Comparison of ENCODE assay signal across 10 cellular contexts in the genomic region with DNA sequence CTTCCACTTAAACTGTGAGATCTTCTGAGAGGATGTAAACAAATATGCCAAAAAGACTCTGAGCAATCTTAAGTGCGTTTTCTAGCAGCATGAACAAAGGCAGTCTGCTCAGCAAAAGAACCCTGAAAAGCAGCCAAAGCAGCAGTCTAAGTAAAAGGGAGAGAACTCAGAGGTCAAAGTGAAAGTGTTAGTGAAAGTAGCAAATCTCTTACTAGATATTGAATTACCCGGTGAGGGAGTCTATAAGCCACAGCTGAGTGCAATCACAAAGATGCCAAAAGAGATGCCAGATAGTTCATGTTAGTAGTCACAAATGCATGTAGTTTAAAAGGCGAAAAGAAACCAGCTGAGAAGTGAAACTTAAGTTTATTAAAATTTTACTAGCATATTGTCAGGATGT. TPM values are rescaled to one million over a fixed set of nuclear protein-coding genes. Genes with fewer than 3 reads are reported as not detected.
DNase-seq lines count a peak whose midpoint lies in the region; ATAC-seq and TF ChIP-seq lines count a peak whose summit lies in the region.
"Had no signal": no experiment of that assay in that cellular context is flagged by ENCODE, and none has a peak within 500 bp of the region (broad histone marks: within the 10 kb centered on the region; RNA-seq: fewer than 3 reads in every experiment).

No MANE protein-coding gene starts in this region.

- no peak overlapping the region for H4K12ac ChIP-seq in trophoblast cell (ENCODE audit: low read depth, low read length)

- H3K36me3 Mint-ChIP-seq in MCF 10A (ENCODE audit: insufficient read depth, unreplicated experiment) (peaks cover 10% of the 10 kb centered on the region), CD14-positive monocyte (no peaks in the 10 kb centered on the region)
- H3K36me3 Mint-ChIP-seq in activated T-helper 17 cell treated with anti-CD3 and anti-CD28 coated beads, Interleukin-2, amount 50 U/mL, for 72 hours (ENCODE audit: low read depth), result no peaks in the 10 kb centered on the region

- H3K4me1 Mint-ChIP-seq in MCF 10A (ENCODE audit: insufficient read depth, unreplicated experiment) (peaks cover 18% of the 10 kb centered on the region), CD14-positive monocyte (peaks cover 3% of the 10 kb centered on the region)
- H3K4me1 Mint-ChIP-seq in activated T-helper 17 cell treated with anti-CD3 and anti-CD28 coated beads, Interleukin-2, amount 50 U/mL, for 72 hours, result no peaks in the 10 kb centered on the region

- H3K27ac Mint-ChIP-seq in MCF 10A (ENCODE audit: low read depth, unreplicated experiment) (no peak overlapping the region), CD14-positive monocyte (no peak overlapping the region)
- H3K27ac Mint-ChIP-seq in activated T-helper 17 cell treated with anti-CD3 and anti-CD28 coated beads, Interleukin-2, amount 50 U/mL, for 72 hours, result no peak overlapping the region

- H3K18ac ChIP-seq in trophoblast cell (ENCODE audit: low read length), result no peak overlapping the region

- H3K9me3 ChIP-seq in breast epithelium, result no peaks in the 10 kb centered on the region
- H3K9me3 ChIP-seq in trophoblast cell (ENCODE audit: insufficient read depth, low read depth, low read length), result no peaks in the 10 kb centered on the region

- no peak overlapping the region for H2BK5ac ChIP-seq in trophoblast cell (ENCODE audit: low read depth, low read length, poor library complexity)

- no peak for TF ChIP-seq CTCF in MCF 10A (IDR thresholded peaks at IDR 0.05; ENCODE audit: unreplicated experiment)
- TF ChIP-seq CTCF in breast epithelium (IDR thresholded peaks at IDR 0.05), result no peak
- TF ChIP-seq CTCF in CD14-positive monocyte (IDR thresholded peaks at IDR 0.05), result no peak

- no peak overlapping the region for H4K8ac ChIP-seq in trophoblast cell (ENCODE audit: low read depth, low read length)

- H3K36me3 ChIP-seq in breast epithelium (no peaks in the 10 kb centered on the region), trophoblast cell (ENCODE audit: control insufficient read depth in 1 of 2, insufficient read depth in 2 of 2, low read length in 2 of 2) (no peaks in the 10 kb centered on the region)

- H3K27ac ChIP-seq in breast epithelium (no peak overlapping the region), trophoblast cell (ENCODE audit: low read depth, low read length) (no peak overlapping the region)
- H3K27ac ChIP-seq: VCaP had no signal

- H3K9me3 Mint-ChIP-seq in MCF 10A (ENCODE audit: unreplicated experiment), result no peaks in the 10 kb centered on the region
- H3K9me3 Mint-ChIP-seq in activated T-helper 17 cell treated with anti-CD3 and anti-CD28 coated beads, Interleukin-2, amount 50 U/mL, for 72 hours, result no peaks in the 10 kb centered on the region
- peaks cover 0 to 2% (median 0%) of the 10 kb centered on the region in 7 donors for H3K9me3 Mint-ChIP-seq in CD14-positive monocyte

- no peak overlapping the region for H3K23ac ChIP-seq in trophoblast cell (ENCODE audit: low read length)

- no peak overlapping the region for H3K4me2 ChIP-seq in trophoblast cell (ENCODE audit: low read length)

- H3K27me3 ChIP-seq in breast epithelium (no peaks in the 10 kb centered on the region), trophoblast cell (ENCODE audit: insufficient read depth, low read length) (no peaks in the 10 kb centered on the region)

- H2AK5ac ChIP-seq in trophoblast cell (ENCODE audit: low read length), result no peak overlapping the region

- H2BK120ac ChIP-seq in trophoblast cell (ENCODE audit: insufficient read depth, low read length, poor library complexity), result no peak overlapping the region

- H3K4me3 Mint-ChIP-seq in MCF 10A (ENCODE audit: unreplicated experiment) (no peak overlapping the region), CD14-positive monocyte (no peak overlapping the region)
- no peak overlapping the region for H3K4me3 Mint-ChIP-seq in activated T-helper 17 cell treated with anti-CD3 and anti-CD28 coated beads, Interleukin-2, amount 50 U/mL, for 72 hours

- H3K27me3 Mint-ChIP-seq in MCF 10A (ENCODE audit: insufficient read depth, unreplicated experiment), result no peaks in the 10 kb centered on the region
- no peaks in the 10 kb centered on the region for H3K27me3 Mint-ChIP-seq in activated T-helper 17 cell treated with anti-CD3 and anti-CD28 coated beads, Interleukin-2, amount 50 U/mL, for 72 hours
- H3K27me3 Mint-ChIP-seq in CD14-positive monocyte (ENCODE audit: low read depth in 3 of 3), result no peaks in the 10 kb centered on the region

- H4K91ac ChIP-seq in trophoblast cell (ENCODE audit: low read depth, low read length), result no peak overlapping the region

- H3K79me1 ChIP-seq in trophoblast cell (ENCODE audit: low read length), result no peaks in the 10 kb centered on the region

- no peaks in the 10 kb centered on the region for H3K4me1 ChIP-seq in breast epithelium
- H3K4me1 ChIP-seq in trophoblast cell (ENCODE audit: control insufficient read depth in 1 of 2, insufficient read depth in 2 of 2, low read length in 2 of 2), result no peaks in the 10 kb centered on the region

- ATAC-seq in HG03025 (IDR thresholded peaks at IDR 0.05; ENCODE audit: low FRiP score, unreplicated experiment), result peak; percentile 99
- ATAC-seq in activated T-helper 17 cell treated with anti-CD3 and anti-CD28 coated beads, Interleukin-2, amount 50 U/mL, for 72 hours (replicated peaks), result peak; percentile 65

- no peak for TF ChIP-seq POLR2A in breast epithelium (IDR thresholded peaks at IDR 0.05)

- no CpG with 5 or more reads among the region's 3 CpGs for WGBS in trophoblast cell (ENCODE audit: extremely low coverage, insufficient coverage, insufficient read length)

- POLR2A ChIA-PET in MCF 10A (lab: Yijun Ruan, JAX), result no interaction called here

- CTCF ChIA-PET in MCF 10A (lab: Yijun Ruan, JAX), result interaction anchor here (1.0 kb wide), 1 partner anchor 92 kb away, joined by 3 read pairs; no protein-coding TSS in a partner anchor

- H2BK12ac ChIP-seq in trophoblast cell (ENCODE audit: low read length), result no peak overlapping the region

- H3K14ac ChIP-seq in trophoblast cell (ENCODE audit: low read length), result no peak overlapping the region

- H3K4ac ChIP-seq in trophoblast cell (ENCODE audit: low read depth, low read length), result no peak overlapping the region

- peak; percentile 2 for DNase-seq in MCF 10A (ENCODE audit: unreplicated experiment)
- no peak for DNase-seq in breast epithelium (ENCODE audit: low spot score in 2 of 2)
- DNase-seq in stromal cell of bone marrow (ENCODE audit: low read depth), result peak; percentile 27
- DNase-seq in CD14-positive monocyte (ENCODE audit: low spot score), result no peak
- DNase-seq in NCI-H187 treated with DMSO at 0.1 percent for 48 hours (lab: John Stamatoyannopoulos, UW), result no peak
- DNase-seq in trophoblast cell, result no peak

- BruUV-seq in MCF 10A (replicated peaks; lab: Mats Ljungman, UMichigan), result no TSS peak

- H3K79me2 ChIP-seq in trophoblast cell (ENCODE audit: control insufficient read depth, insufficient read depth, low read length, poor library complexity), result no peaks in the 10 kb centered on the region

- H3K4me3 ChIP-seq in breast epithelium, result no peak overlapping the region
- no peak overlapping the region for H3K4me3 ChIP-seq in trophoblast cell (ENCODE audit: low read depth, low read length)

- intact Hi-C loops in MCF 10A (cut with micrococcal nuclease), result no loop called here
- intact Hi-C loops in breast epithelium (cut with DNase I; ENCODE audit: low total_unique reads), result no loop called here
- intact Hi-C loops in CD14-positive monocyte (cut with micrococcal nuclease), result no loop called here

- no peak overlapping the region for H2AFZ ChIP-seq in trophoblast cell (ENCODE audit: insufficient read depth, low read length, poor library complexity)

- H3K9ac ChIP-seq in trophoblast cell (ENCODE audit: low read length), result no peak overlapping the region

RNA-seq across cellular contexts. Expression of gene GNRHR, which starts 7.9 kb away (rescaled TPM):
- total RNA-seq in MCF 10A (2022), result not detected in 2 replicates
- total RNA-seq in breast epithelium, result not detected
- total RNA-seq in activated T-helper 17 cell treated with anti-CD3 and anti-CD28 coated beads, Interleukin-2, amount 50 U/mL, for 72 hours, result not detected
- not detected for polyA plus RNA-seq in CD14-positive monocyte
- polyA plus RNA-seq in trophoblast cell (2013), result 0.03 TPM in 2 replicates
- total RNA-seq: lung microvascular endothelial cell had no signal

Comparison
In these comparisons a context has a peak if more than half of its experiments do, and no peak if none do; other contexts are left out.
1. DNase-seq: peak in MCF 10A (single experiment) and stromal cell of bone marrow (single experiment); none in breast epithelium (0 of 2), CD14-positive monocyte (single experiment), NCI-H187 treated with DMSO at 0.1 percent for 48 hours (single experiment) and trophoblast cell (0 of 2).